In genomic region chr16:89478576-89479221, GRCh38 we compare ENCODE assay signal across 8 cellular contexts. TPM values are rescaled to one million over a fixed set of nuclear protein-coding genes. Genes with fewer than 3 reads are reported as not detected.
DNase-seq lines count a peak whose midpoint lies in the region; ATAC-seq, FAIRE-seq and TF ChIP-seq lines count a peak whose summit lies in the region.
"Had no signal": no experiment of that assay in that cellular context is flagged by ENCODE, and none has a peak within 500 bp of the region (broad histone marks: within the 10 kb centered on the region; RNA-seq: fewer than 3 reads in every experiment).

No MANE protein-coding gene starts in this region.

- FAIRE-seq in frontal cortex (lab: Jason Lieb, UNC), result no peak

- peaks cover 100% of the 10 kb centered on the region for H4K20me1 ChIP-seq in GM23338 (replicated peaks; ENCODE audit: insufficient read depth)

- H3K27ac ChIP-seq in GM23338 (ENCODE audit: low read depth), result peak overlapping the region; percentile 69
- H3K27ac ChIP-seq: ovary had no signal

- POLR2A ChIA-PET in T-cell (lab: Charles Lee), result no interaction called here

- H3K27ac Mint-ChIP-seq in GM23338 (peak overlapping the region; percentile 69), T-cell (peak overlapping the region; percentile 82 to 89)
- H3K27ac Mint-ChIP-seq in stimulated activated effector memory CD8-positive, alpha-beta T cell treated with anti-CD3 and anti-CD28 coated beads, Interleukin-12 subunit alpha, Interleukin-12 subunit beta, amount 100 ng/mL, for 72 hours, result peak overlapping the region; percentile 87

- CTCF ChIA-PET in T-cell (lab: Charles Lee), result no interaction called here

- peak overlapping the region; percentile 39; the same call in 1 of the 2 replicates for H3K4me2 ChIP-seq in GM23338

- H3K27me3 Mint-ChIP-seq in GM23338 (ENCODE audit: insufficient read depth, low read depth, poor library complexity), result peaks cover 12% of the 10 kb centered on the region
- no peaks in the 10 kb centered on the region for H3K27me3 Mint-ChIP-seq in T-cell

- no peaks in the 10 kb centered on the region for H3K27me3 ChIP-seq in GM23338 (ENCODE audit: insufficient read depth)
- H3K27me3 ChIP-seq: ovary had no signal

- no peak overlapping the region for H2AFZ ChIP-seq in GM23338

- DNase-seq in GM23338 (ENCODE audit: low spot score) (no peak), T-cell (peak in 1 of 34 experiments; percentile 18), fibroblast of mammary gland (ENCODE audit: low read depth) (peak; percentile 73), NCI-H2171 (lab: John Stamatoyannopoulos, UW) (no peak), frontal cortex (ENCODE audit: low spot score in 2 of 2) (no peak)
- DNase-seq in stimulated activated effector memory CD8-positive, alpha-beta T cell treated with anti-CD3 and anti-CD28 coated beads, Interleukin-12 subunit alpha, Interleukin-12 subunit beta, amount 100 ng/mL, for 72 hours (ENCODE audit: low spot score in 2 of 2), result no peak
- DNase-seq: ovary had no signal

- H3K9me3 Mint-ChIP-seq in GM23338 (no peaks in the 10 kb centered on the region; the same call in 2 of the 3 replicates), T-cell (no peaks in the 10 kb centered on the region)
- no peaks in the 10 kb centered on the region for H3K9me3 Mint-ChIP-seq in stimulated activated effector memory CD8-positive, alpha-beta T cell treated with anti-CD3 and anti-CD28 coated beads, Interleukin-12 subunit alpha, Interleukin-12 subunit beta, amount 100 ng/mL, for 72 hours

- H3K9me2 ChIP-seq in GM23338 (ENCODE audit: insufficient read depth), result no peaks in the 10 kb centered on the region

- peaks cover 6% of the 10 kb centered on the region; the same call in 2 of the 3 replicates for H3K36me3 Mint-ChIP-seq in GM23338 (ENCODE audit: low read depth)
- peaks cover 23% of the 10 kb centered on the region for H3K36me3 Mint-ChIP-seq in T-cell
- peaks cover 54% of the 10 kb centered on the region for H3K36me3 Mint-ChIP-seq in stimulated activated effector memory CD8-positive, alpha-beta T cell treated with anti-CD3 and anti-CD28 coated beads, Interleukin-12 subunit alpha, Interleukin-12 subunit beta, amount 100 ng/mL, for 72 hours

- ATAC-seq in GM23338 (no peak), T-cell (replicated peaks in 1 of 4) (peak; percentile 40 to 56 (median 46)), GM19467 (IDR thresholded peaks at IDR 0.05; ENCODE audit: unreplicated experiment) (no peak)
- ATAC-seq in stimulated activated effector memory CD8-positive, alpha-beta T cell treated with anti-CD3 and anti-CD28 coated beads, Interleukin-12 subunit alpha, Interleukin-12 subunit beta, amount 100 ng/mL, for 72 hours, result peak; percentile 33

- H3K4me3 Mint-ChIP-seq in GM23338 (no peak overlapping the region), T-cell (peak overlapping the region; percentile 75 to 81 (median 76))
- peak overlapping the region; percentile 45 for H3K4me3 Mint-ChIP-seq in stimulated activated effector memory CD8-positive, alpha-beta T cell treated with anti-CD3 and anti-CD28 coated beads, Interleukin-12 subunit alpha, Interleukin-12 subunit beta, amount 100 ng/mL, for 72 hours

- peaks cover 6% of the 10 kb centered on the region; the same call in 1 of the 2 replicates for H3F3A ChIP-seq in GM23338 (replicated peaks; ENCODE audit: low read depth)

- peaks cover 76% of the 10 kb centered on the region for H3K4me1 ChIP-seq in GM23338 (ENCODE audit: insufficient read depth)

- H3K36me3 ChIP-seq in GM23338 (ENCODE audit: insufficient read depth), result 0 out of 2 replicates have a peak, but pooled peaks cover 6% of the 10 kb centered on the region
- H3K36me3 ChIP-seq: ovary had no signal

- peaks cover 100% of the 10 kb centered on the region for H3K79me2 ChIP-seq in GM23338 (replicated peaks; ENCODE audit: insufficient read depth)

- H3K4me3 ChIP-seq in GM23338 (no peak overlapping the region), fibroblast of mammary gland (ENCODE audit: control insufficient read depth, low read depth, low read length) (no peak overlapping the region)
- H3K4me3 ChIP-seq: ovary had no signal

- peaks cover 71% of the 10 kb centered on the region for H3K4me1 Mint-ChIP-seq in GM23338
- peaks cover 90 to 94% (median 92%) of the 10 kb centered on the region in 3 donors for H3K4me1 Mint-ChIP-seq in T-cell
- H3K4me1 Mint-ChIP-seq in stimulated activated effector memory CD8-positive, alpha-beta T cell treated with anti-CD3 and anti-CD28 coated beads, Interleukin-12 subunit alpha, Interleukin-12 subunit beta, amount 100 ng/mL, for 72 hours, result peaks cover 85% of the 10 kb centered on the region

- TF ChIP-seq CTCF in GM23338 (conservative IDR thresholded peaks at IDR 0.05; ENCODE audit: low read depth in 2 of 2), result no peak
- TF ChIP-seq CTCF in fibroblast of mammary gland (conservative IDR thresholded peaks at IDR 0.05; ENCODE audit: control insufficient read depth, insufficient read depth, low read depth, low read length), result no peak

TF ChIP-seq in GM23338, 12 proteins besides CTCF, POLR2A, EP300 and RAD21 (continues in another document):
- TF ChIP-seq ZNF331 (CRISPR knock-in tag; IDR thresholded peaks at IDR 0.05; ENCODE audit: low read depth) (no peak), EZH2phosphoT487 (IDR thresholded peaks at IDR 0.05; ENCODE audit: unreplicated experiment) (no peak), JUNB (IDR thresholded peaks at IDR 0.05; ENCODE audit: unreplicated experiment) (no peak), REST (IDR thresholded peaks at IDR 0.05; ENCODE audit: unreplicated experiment) (no peak), STAT1 (IDR thresholded peaks at IDR 0.05; ENCODE audit: unreplicated experiment) (no peak), NANOG (IDR thresholded peaks at IDR 0.05; ENCODE audit: borderline replicate concordance) (no peak), EZH2 (IDR thresholded peaks at IDR 0.05; ENCODE audit: low read depth, unreplicated experiment) (no peak), ZNF114 (CRISPR knock-in tag; IDR thresholded peaks at IDR 0.05) (no peak)

RNA-seq across cellular contexts. Expression of gene ANKRD11, which starts 11.7 kb away (rescaled TPM):
- total RNA-seq in GM23338 (2014; rRNA removed; shearing (Covaris generic)), result 114 and 159 TPM in 2 replicates
- polyA plus RNA-seq in GM23338 (2016; fragmentation: Nextera tagmentation; extraction: Ambion mirVana), result 130 and 140 TPM in 2 replicates
- 100 to 1,000 TPM; 257 to 294 (median 271) TPM for total RNA-seq in T-cell
- 27.7 TPM for total RNA-seq in frontal cortex

RNA-seq across cellular contexts. Expression of gene SPG7, which starts 29.5 kb away (rescaled TPM):
- 267 and 326 TPM in 2 replicates for total RNA-seq in GM23338 (2014; rRNA removed; shearing (Covaris generic))
- polyA plus RNA-seq in GM23338 (2016; fragmentation: Nextera tagmentation; extraction: Ambion mirVana), result 69.4 and 77.1 TPM in 2 replicates
- 100 to 1,000 TPM; 161 to 203 (median 184) TPM for total RNA-seq in T-cell
- 84.8 TPM for total RNA-seq in frontal cortex

Comparison
In these comparisons a context has a peak if more than half of its experiments do, and no peak if none do; other contexts are left out.
1. ATAC-seq: peak in T-cell (4 of 4) and stimulated activated effector memory CD8-positive, alpha-beta T cell treated with anti-CD3 and anti-CD28 coated beads, Interleukin-12 subunit alpha, Interleukin-12 subunit beta, amount 100 ng/mL, for 72 hours (single experiment); none in GM23338 (single experiment) and GM19467 (single experiment).
2. Peak in every context shown above with its lines, with median percentiles within 50 percentile points of each other: H3K27ac Mint-ChIP-seq.